Comparison of ENCODE assay signal across 8 cellular contexts in genomic region chr3:163490119-163490518, GRCh38.
DNase-seq lines count a peak whose midpoint lies in the region; ATAC-seq and TF ChIP-seq lines count a peak whose summit lies in the region.

No MANE protein-coding gene starts in this region.

- TF ChIP-seq RAD21 in Ishikawa (IDR thresholded peaks at IDR 0.05; ENCODE audit: low read depth): peak; percentile 92

- ATAC-seq in GM18873 (IDR thresholded peaks at IDR 0.05; ENCODE audit: low FRiP score, unreplicated experiment): no peak

- TF ChIP-seq EP300 in Ishikawa (IDR thresholded peaks at IDR 0.05; ENCODE audit: borderline replicate concordance): no peak

- DNase-seq in SHP77 (lab: John Stamatoyannopoulos, UW) (peak; percentile 23 to 56), SHP77 treated with DMSO at 0.1 percent for 48 hours (lab: John Stamatoyannopoulos, UW) (no peak), GM20000 (ENCODE audit: low spot score) (peak; percentile 24), UCSD-AML1 (lab: John Stamatoyannopoulos, UW; ENCODE audit: unreplicated experiment) (peak; percentile 55), iPS-NIHi7 (ENCODE audit: extremely low spot score) (peak; percentile 63), superior temporal gyrus (ENCODE audit: extremely low spot score) (no peak)

- peak; percentile 0 for TF ChIP-seq CTCF in GM20000 (IDR thresholded peaks at IDR 0.05; ENCODE audit: extremely low read depth, missing control alignments)

TF ChIP-seq in Ishikawa, 13 proteins besides CTCF, POLR2A, EP300 and RAD21:
- TF ChIP-seq CEBPB (IDR thresholded peaks at IDR 0.05) (no peak), TCF12 (IDR thresholded peaks at IDR 0.05; ENCODE audit: low read depth) (no peak), ZBTB7A (IDR thresholded peaks at IDR 0.05; ENCODE audit: low read depth) (no peak), NFIC (IDR thresholded peaks at IDR 0.05) (no peak), TAF1 (IDR thresholded peaks at IDR 0.05; ENCODE audit: low read depth) (no peak), FOXM1 (IDR thresholded peaks at IDR 0.05; ENCODE audit: borderline replicate concordance, low read depth) (no peak), USF1 (IDR thresholded peaks at IDR 0.05) (no peak), EGR1 (IDR thresholded peaks at IDR 0.05) (no peak), TEAD4 (IDR thresholded peaks at IDR 0.05) (no peak), MAX (IDR thresholded peaks at IDR 0.05) (no peak), YY1 (IDR thresholded peaks at IDR 0.05; ENCODE audit: low read depth) (no peak), CREB1 (IDR thresholded peaks at IDR 0.05; ENCODE audit: low read depth) (no peak)
- TF ChIP-seq, protein P1, sequence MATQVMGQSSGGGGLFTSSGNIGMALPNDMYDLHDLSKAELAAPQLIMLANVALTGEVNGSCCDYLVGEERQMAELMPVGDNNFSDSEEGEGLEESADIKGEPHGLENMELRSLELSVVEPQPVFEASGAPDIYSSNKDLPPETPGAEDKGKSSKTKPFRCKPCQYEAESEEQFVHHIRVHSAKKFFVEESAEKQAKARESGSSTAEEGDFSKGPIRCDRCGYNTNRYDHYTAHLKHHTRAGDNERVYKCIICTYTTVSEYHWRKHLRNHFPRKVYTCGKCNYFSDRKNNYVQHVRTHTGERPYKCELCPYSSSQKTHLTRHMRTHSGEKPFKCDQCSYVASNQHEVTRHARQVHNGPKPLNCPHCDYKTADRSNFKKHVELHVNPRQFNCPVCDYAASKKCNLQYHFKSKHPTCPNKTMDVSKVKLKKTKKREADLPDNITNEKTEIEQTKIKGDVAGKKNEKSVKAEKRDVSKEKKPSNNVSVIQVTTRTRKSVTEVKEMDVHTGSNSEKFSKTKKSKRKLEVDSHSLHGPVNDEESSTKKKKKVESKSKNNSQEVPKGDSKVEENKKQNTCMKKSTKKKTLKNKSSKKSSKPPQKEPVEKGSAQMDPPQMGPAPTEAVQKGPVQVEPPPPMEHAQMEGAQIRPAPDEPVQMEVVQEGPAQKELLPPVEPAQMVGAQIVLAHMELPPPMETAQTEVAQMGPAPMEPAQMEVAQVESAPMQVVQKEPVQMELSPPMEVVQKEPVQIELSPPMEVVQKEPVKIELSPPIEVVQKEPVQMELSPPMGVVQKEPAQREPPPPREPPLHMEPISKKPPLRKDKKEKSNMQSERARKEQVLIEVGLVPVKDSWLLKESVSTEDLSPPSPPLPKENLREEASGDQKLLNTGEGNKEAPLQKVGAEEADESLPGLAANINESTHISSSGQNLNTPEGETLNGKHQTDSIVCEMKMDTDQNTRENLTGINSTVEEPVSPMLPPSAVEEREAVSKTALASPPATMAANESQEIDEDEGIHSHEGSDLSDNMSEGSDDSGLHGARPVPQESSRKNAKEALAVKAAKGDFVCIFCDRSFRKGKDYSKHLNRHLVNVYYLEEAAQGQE (IDR thresholded peaks at IDR 0.05; ENCODE audit: low read depth): no peak

Comparison
In these comparisons a context has a peak if more than half of its experiments do, and no peak if none do; other contexts are left out.
1. DNase-seq: peak in SHP77 (2 of 2), GM20000 (single experiment), UCSD-AML1 (single experiment) and iPS-NIHi7 (single experiment); none in SHP77 treated with DMSO at 0.1 percent for 48 hours (single experiment) and superior temporal gyrus (single experiment).